10 cellular contexts compared by ENCODE assay signal in the genomic region with DNA sequence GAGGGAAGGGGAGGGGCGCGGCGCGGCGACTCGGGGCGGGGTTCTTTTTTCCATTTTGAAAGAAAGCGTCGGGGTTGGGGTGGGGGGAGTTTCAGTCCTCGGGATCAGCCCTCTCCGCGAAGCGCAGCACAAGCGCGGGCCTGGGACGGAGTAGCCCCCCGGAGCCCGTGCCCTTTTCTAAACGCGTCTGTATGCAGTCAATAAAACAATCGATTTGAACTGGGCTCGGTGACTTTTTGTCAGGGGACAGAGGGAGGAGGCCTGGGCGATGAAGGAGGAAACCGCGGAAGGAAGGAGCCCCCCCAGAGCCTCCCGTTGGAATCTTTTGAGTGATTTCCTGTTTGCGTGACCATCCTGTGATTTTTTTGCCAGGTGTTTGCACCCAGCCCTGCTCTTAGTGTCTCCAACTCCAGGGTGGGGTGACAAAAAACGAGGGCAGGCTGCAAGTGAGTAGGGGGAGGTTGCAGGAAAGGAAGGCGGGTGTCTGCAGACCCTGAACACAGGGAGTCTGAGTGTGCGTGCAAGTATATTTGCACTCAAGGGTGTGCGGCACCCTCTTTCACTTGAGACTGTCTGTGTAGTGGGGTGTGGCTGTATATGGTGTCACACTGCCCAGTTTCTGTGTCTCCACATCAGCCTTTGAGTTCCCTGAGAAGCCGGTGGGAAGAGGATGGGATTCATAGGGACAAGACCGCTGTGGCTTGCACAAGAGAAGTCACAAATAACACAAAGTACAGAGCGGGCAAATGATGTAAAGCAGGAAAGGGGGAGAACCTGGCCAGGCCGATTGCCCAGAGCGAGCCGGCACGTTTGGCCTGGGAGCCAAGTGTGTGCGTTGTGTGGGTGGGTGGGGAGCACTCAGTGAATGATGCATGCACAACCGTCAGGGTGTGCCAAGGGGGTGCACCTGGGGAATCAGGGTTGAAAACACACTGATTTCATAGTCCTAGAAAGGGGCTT. TPM values are rescaled to one million over a fixed set of nuclear protein-coding genes. Genes with fewer than 3 reads are reported as not detected.
DNase-seq lines count a peak whose midpoint lies in the region; ATAC-seq and TF ChIP-seq lines count a peak whose summit lies in the region.
"Had no signal": no experiment of that assay in that cellular context is flagged by ENCODE, and none has a peak within 500 bp of the region (broad histone marks: within the 10 kb centered on the region; RNA-seq: fewer than 3 reads in every experiment).

No MANE protein-coding gene starts in this region.

- H3K27me3 Mint-ChIP-seq in activated B cell treated with CpG ODN at 0.5 μM for 24 hours = peaks cover 62% of the 10 kb centered on the region

- H3K36me3 ChIP-seq in iPS-15b (ENCODE audit: control insufficient read depth, insufficient read depth, low read length) = peaks cover 2% of the 10 kb centered on the region
- H3K36me3 ChIP-seq in stomach smooth muscle (ENCODE audit: control insufficient read depth in 2 of 2, insufficient read depth in 2 of 2, low read length in 2 of 2) = no peaks in the 10 kb centered on the region

- CTCF ChIA-PET in activated B cell treated with CpG ODN at 0.5 μM for 24 hours (lab: Charles Lee) = no interaction called here

- no peak for TF ChIP-seq CTCF in activated B cell treated with CpG ODN at 0.5 μM for 24 hours (IDR thresholded peaks at IDR 0.05)

- H3K4me3 Mint-ChIP-seq in activated B cell treated with CpG ODN at 0.5 μM for 24 hours = peak overlapping the region; percentile 77

- peak overlapping the region; percentile 24 for H3K27ac ChIP-seq in stomach smooth muscle (ENCODE audit: low read length)
- H3K27ac ChIP-seq: C4-2B had no signal

- H3K27me3 ChIP-seq in iPS-15b (ENCODE audit: control insufficient read depth, insufficient read depth, low read length) (peaks cover 72% of the 10 kb centered on the region), stomach smooth muscle (ENCODE audit: control insufficient read depth in 1 of 2, insufficient read depth in 2 of 2, low read length in 2 of 2) (peaks cover 47 to 50% of the 10 kb centered on the region in 2 donors)

- no peak overlapping the region for H3K27ac Mint-ChIP-seq in activated B cell treated with CpG ODN at 0.5 μM for 24 hours

- H3K4me1 Mint-ChIP-seq in activated B cell treated with CpG ODN at 0.5 μM for 24 hours = peaks cover 34% of the 10 kb centered on the region

- DNase-seq in NCI-H748 (lab: John Stamatoyannopoulos, UW; ENCODE audit: unreplicated experiment) (peak; percentile 39), NCI-H748 treated with DMSO at 0.1 percent for 48 hours (lab: John Stamatoyannopoulos, UW) (no peak), activated B cell treated with CpG ODN at 0.5 μM for 24 hours (no peak), NK-92 (lab: John Stamatoyannopoulos, UW; ENCODE audit: unreplicated experiment) (no peak), DMS153 (lab: John Stamatoyannopoulos, UW) (no peak), NCI-H345 (lab: John Stamatoyannopoulos, UW) (no peak)

- H3K9ac ChIP-seq in iPS-15b (ENCODE audit: low read depth, low read length) = no peak overlapping the region
- peak overlapping the region in 1 of 2 donors; percentile 29 for H3K9ac ChIP-seq in stomach smooth muscle (ENCODE audit: low read length in 2 of 2)

- no peaks in the 10 kb centered on the region for H3K36me3 Mint-ChIP-seq in activated B cell treated with CpG ODN at 0.5 μM for 24 hours (ENCODE audit: low read depth)

- H3K4me3 ChIP-seq in iPS-15b (ENCODE audit: low read depth, low read length) (peak overlapping the region; percentile 58), stomach smooth muscle (ENCODE audit: low read length in 2 of 2) (peak overlapping the region; percentile 48 to 68)

- H3K4me1 ChIP-seq in iPS-15b (ENCODE audit: control insufficient read depth, insufficient read depth, low read length) (peaks cover 31% of the 10 kb centered on the region), stomach smooth muscle (ENCODE audit: control insufficient read depth, insufficient read depth, low read length) (peaks cover 27% of the 10 kb centered on the region)

- POLR2A ChIA-PET in activated B cell treated with CpG ODN at 0.5 μM for 24 hours (lab: Charles Lee) = no interaction called here

- no peaks in the 10 kb centered on the region for H3K9me3 Mint-ChIP-seq in activated B cell treated with CpG ODN at 0.5 μM for 24 hours

- intact Hi-C loops in activated B cell treated with CpG ODN at 0.5 μM for 24 hours (cut with micrococcal nuclease) = loop anchor here (1.0 kb wide), 1 partner anchor 9 kb away; no protein-coding TSS in a partner anchor

- H3K9me3 ChIP-seq in iPS-15b (ENCODE audit: control insufficient read depth, insufficient read depth, low read length) = no peaks in the 10 kb centered on the region
- H3K9me3 ChIP-seq in stomach smooth muscle (ENCODE audit: control insufficient read depth in 2 of 2, low read length in 2 of 2) = no peaks in the 10 kb centered on the region

- no peak for ATAC-seq in activated B cell treated with CpG ODN at 0.5 μM for 24 hours (ENCODE audit: low read depth)

RNA-seq across cellular contexts. Expression of gene ISLR2, which starts 6.5 kb away (rescaled TPM):
- total RNA-seq in activated B cell treated with CpG ODN at 0.5 μM for 24 hours = not detected in 2 replicates
- total RNA-seq: mononuclear cell had no signal

RNA-seq across cellular contexts. Expression of gene ISLR, which starts 36.6 kb away (rescaled TPM):
- total RNA-seq in activated B cell treated with CpG ODN at 0.5 μM for 24 hours = not detected in 2 replicates
- total RNA-seq: mononuclear cell had no signal

RNA-seq across cellular contexts. Expression of gene GOLGA6A, which starts 54.5 kb away (rescaled TPM):
- not detected in 2 replicates for total RNA-seq in activated B cell treated with CpG ODN at 0.5 μM for 24 hours
- total RNA-seq: mononuclear cell had no signal
